ENCODE assay signal across 23 cellular contexts in genomic region chr10:104989880-104990279, GRCh38.
DNase-seq lines count a peak whose midpoint lies in the region; ATAC-seq and TF ChIP-seq lines count a peak whose summit lies in the region.
"Had no signal": no experiment of that assay in that cellular context is flagged by ENCODE, and none has a peak within 500 bp of the region (broad histone marks: within the 10 kb centered on the region; RNA-seq: fewer than 3 reads in every experiment).

No MANE protein-coding gene starts in this region.

- no peak overlapping the region for H3K4me3 Mint-ChIP-seq in WTC11
- H3K4me3 Mint-ChIP-seq: CD14-positive monocyte; CD4-positive, alpha-beta T cell; CD8-positive, alpha-beta memory T cell had no signal

- POLR2A ChIA-PET in WTC11 (lab: Charles Lee) = no interaction called here

- DNase-seq in NCI-H146 (lab: John Stamatoyannopoulos, UW) (peak; percentile 14), WTC11 (ENCODE audit: low spot score) (no peak), iPS-NIHi7 (ENCODE audit: extremely low spot score) (peak; percentile 16), breast epithelium (ENCODE audit: low spot score in 2 of 2) (no peak), erythroblast (lab: John Stamatoyannopoulos, UW) (no peak)
- DNase-seq: 8988T; ACHN; AML-193; BE2C; CD4-positive, alpha-beta T cell; CD8-positive, alpha-beta memory T cell; DMS 273 treated with DMSO at 0.1 percent for 48 hours; DMS79; EL; GDM1; GOT3; H7 had no signal

- ATAC-seq in WTC11 = peak; percentile 81
- no peak for ATAC-seq in GM21360 (IDR thresholded peaks at IDR 0.05; ENCODE audit: unreplicated experiment)
- ATAC-seq: A549, GM12878, HCT116 had no signal

- no peak for TF ChIP-seq CTCF in WTC11 (IDR thresholded peaks at IDR 0.05)
- TF ChIP-seq CTCF in breast epithelium (IDR thresholded peaks at IDR 0.05) = no peak

- H3K4me1 Mint-ChIP-seq in WTC11 = peaks cover 36% of the 10 kb centered on the region
- H3K4me1 Mint-ChIP-seq: CD14-positive monocyte; CD8-positive, alpha-beta memory T cell had no signal

- TF ChIP-seq POLR2A in breast epithelium (IDR thresholded peaks at IDR 0.05) (no peak), erythroblast (IDR thresholded peaks at IDR 0.05; ENCODE audit: low read length) (no peak)

- CTCF ChIA-PET in WTC11 (lab: Charles Lee) = interaction anchor here (1.2 kb wide), 1 partner anchor 351 kb away, joined by 4 read pairs; no protein-coding TSS in a partner anchor

- H3K27me3 Mint-ChIP-seq in WTC11 (ENCODE audit: low read depth) = no peaks in the 10 kb centered on the region
- H3K27me3 Mint-ChIP-seq: CD4-positive, alpha-beta T cell had no signal

- no peak overlapping the region for H3K4me3 ChIP-seq in breast epithelium
- H3K4me3 ChIP-seq: A549; BLaER1 treated with 17β-estradiol and CSF1 and Interleukin-3, amounts not matched to agents 10 nM and 100 nM; GM12878 had no signal

- peaks cover 18% of the 10 kb centered on the region for H3K9me3 Mint-ChIP-seq in WTC11
- H3K9me3 Mint-ChIP-seq: CD4-positive, alpha-beta T cell had no signal

- no peaks in the 10 kb centered on the region for H3K4me1 ChIP-seq in breast epithelium
- H3K4me1 ChIP-seq: A549, BE2C had no signal

- no peaks in the 10 kb centered on the region for H3K36me3 ChIP-seq in breast epithelium
- H3K36me3 ChIP-seq: BE2C; BLaER1 treated with 17β-estradiol and CSF1 and Interleukin-3, amounts not matched to agents 10 nM and 100 nM had no signal

- H3K27ac ChIP-seq in breast epithelium = no peak overlapping the region
- H3K27ac ChIP-seq: A549; BLaER1 treated with 17β-estradiol and CSF1 and Interleukin-3, amounts not matched to agents 10 nM and 100 nM had no signal

- intact Hi-C loops in breast epithelium (cut with DNase I; ENCODE audit: low total_unique reads) = no loop called here

- peaks cover 7% of the 10 kb centered on the region for H3K36me3 Mint-ChIP-seq in WTC11
- H3K36me3 Mint-ChIP-seq: CD14-positive monocyte; CD8-positive, alpha-beta memory T cell had no signal

- H3K9me3 ChIP-seq in breast epithelium = peaks cover 0 to 8% of the 10 kb centered on the region in 2 donors
- H3K9me3 ChIP-seq: A549, BE2C had no signal

- no peak overlapping the region for H3K27ac Mint-ChIP-seq in WTC11
- H3K27ac Mint-ChIP-seq: CD14-positive monocyte; CD4-positive, alpha-beta T cell; CD8-positive, alpha-beta memory T cell had no signal

- H3K27me3 ChIP-seq in breast epithelium = no peaks in the 10 kb centered on the region
- H3K27me3 ChIP-seq: BE2C; BLaER1 treated with 17β-estradiol and CSF1 and Interleukin-3, amounts not matched to agents 10 nM and 100 nM had no signal

TF ChIP-seq in WTC11, 78 proteins besides CTCF, POLR2A, EP300 and RAD21:
- TF ChIP-seq KAT7 (CRISPR knock-in tag; IDR thresholded peaks at IDR 0.05; ENCODE audit: borderline replicate concordance) = no peak
- TF ChIP-seq, protein P1, sequence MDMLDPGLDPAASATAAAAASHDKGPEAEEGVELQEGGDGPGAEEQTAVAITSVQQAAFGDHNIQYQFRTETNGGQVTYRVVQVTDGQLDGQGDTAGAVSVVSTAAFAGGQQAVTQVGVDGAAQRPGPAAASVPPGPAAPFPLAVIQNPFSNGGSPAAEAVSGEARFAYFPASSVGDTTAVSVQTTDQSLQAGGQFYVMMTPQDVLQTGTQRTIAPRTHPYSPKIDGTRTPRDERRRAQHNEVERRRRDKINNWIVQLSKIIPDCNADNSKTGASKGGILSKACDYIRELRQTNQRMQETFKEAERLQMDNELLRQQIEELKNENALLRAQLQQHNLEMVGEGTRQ (CRISPR knock-in tag; IDR thresholded peaks at IDR 0.05) = no peak
- TF ChIP-seq, protein P2, sequence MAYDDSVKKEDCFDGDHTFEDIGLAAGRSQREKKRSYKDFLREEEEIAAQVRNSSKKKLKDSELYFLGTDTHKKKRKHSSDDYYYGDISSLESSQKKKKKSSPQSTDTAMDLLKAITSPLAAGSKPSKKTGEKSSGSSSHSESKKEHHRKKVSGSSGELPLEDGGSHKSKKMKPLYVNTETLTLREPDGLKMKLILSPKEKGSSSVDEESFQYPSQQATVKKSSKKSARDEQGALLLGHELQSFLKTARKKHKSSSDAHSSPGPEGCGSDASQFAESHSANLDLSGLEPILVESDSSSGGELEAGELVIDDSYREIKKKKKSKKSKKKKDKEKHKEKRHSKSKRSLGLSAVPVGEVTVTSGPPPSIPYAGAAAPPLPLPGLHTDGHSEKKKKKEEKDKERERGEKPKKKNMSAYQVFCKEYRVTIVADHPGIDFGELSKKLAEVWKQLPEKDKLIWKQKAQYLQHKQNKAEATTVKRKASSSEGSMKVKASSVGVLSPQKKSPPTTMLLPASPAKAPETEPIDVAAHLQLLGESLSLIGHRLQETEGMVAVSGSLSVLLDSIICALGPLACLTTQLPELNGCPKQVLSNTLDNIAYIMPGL (CRISPR knock-in tag; IDR thresholded peaks at IDR 0.05) = no peak
- TF ChIP-seq, protein P3, sequence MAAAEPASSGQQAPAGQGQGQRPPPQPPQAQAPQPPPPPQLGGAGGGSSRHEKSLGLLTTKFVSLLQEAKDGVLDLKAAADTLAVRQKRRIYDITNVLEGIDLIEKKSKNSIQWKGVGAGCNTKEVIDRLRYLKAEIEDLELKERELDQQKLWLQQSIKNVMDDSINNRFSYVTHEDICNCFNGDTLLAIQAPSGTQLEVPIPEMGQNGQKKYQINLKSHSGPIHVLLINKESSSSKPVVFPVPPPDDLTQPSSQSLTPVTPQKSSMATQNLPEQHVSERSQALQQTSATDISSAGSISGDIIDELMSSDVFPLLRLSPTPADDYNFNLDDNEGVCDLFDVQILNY (CRISPR knock-in tag; IDR thresholded peaks at IDR 0.05) = no peak
- no peak for TF ChIP-seq ZNF423 (CRISPR knock-in tag; IDR thresholded peaks at IDR 0.05)

Comparison
In these comparisons a context has a peak if more than half of its experiments do, and no peak if none do; other contexts are left out.
1. DNase-seq: peak in NCI-H146 (single experiment) and iPS-NIHi7 (single experiment); none in WTC11 (single experiment), breast epithelium (0 of 2) and erythroblast (0 of 2).